In genomic region chr17:73715714-73716113, GRCh38 we compare ENCODE assay signal across 19 cellular contexts.
"Had no signal": no experiment of that assay in that cellular context is flagged by ENCODE, and none has a peak within 500 bp of the region (broad histone marks: within the 10 kb centered on the region; RNA-seq: fewer than 3 reads in every experiment).

No MANE protein-coding gene starts in this region.

- ATAC-seq: left colon; naive thymus-derived CD8-positive, alpha-beta T cell had no signal

- H3K4me3 Mint-ChIP-seq: naive thymus-derived CD8-positive, alpha-beta T cell had no signal

- H3K27me3 ChIP-seq: colonic mucosa, neural progenitor cell, ovary, right atrium auricular region had no signal

- H3K27ac Mint-ChIP-seq: neural progenitor cell had no signal

- H3K9me3 Mint-ChIP-seq: naive thymus-derived CD8-positive, alpha-beta T cell; neural progenitor cell had no signal

- DNase-seq: colonic mucosa; dermis blood vessel endothelial cell; esophagus squamous epithelium; foreskin fibroblast; head of caudate nucleus; left colon; mammary epithelial cell; naive thymus-derived CD8-positive, alpha-beta T cell; nucleus accumbens; ovary; sigmoid colon; stimulated activated CD4-positive, alpha-beta T cell treated with anti-CD3 and anti-CD28 coated beads, Interleukin-12 subunit alpha, Interleukin-12 subunit beta, amount 100 ng/mL, for 4 hours; stimulated activated naive CD4-positive, alpha-beta T cell; stomach; substantia nigra had no signal

- H3K9me3 ChIP-seq: colonic mucosa, esophagus squamous epithelium, ovary, right atrium auricular region, sigmoid colon, stomach had no signal

- H3K4me1 ChIP-seq: colonic mucosa had no signal

- H3K4me2 ChIP-seq: hepatocyte, neural progenitor cell had no signal

- H3K4me3 ChIP-seq: colonic mucosa, esophagus squamous epithelium, hepatocyte, neural progenitor cell, ovary, right atrium auricular region, sigmoid colon, skin epidermis, stomach had no signal

- H3K36me3 ChIP-seq: colonic mucosa, esophagus squamous epithelium, neural progenitor cell, ovary, right atrium auricular region, sigmoid colon, stomach had no signal

- H3K36me3 Mint-ChIP-seq: naive thymus-derived CD8-positive, alpha-beta T cell; neural progenitor cell had no signal

- H3K27ac ChIP-seq: colonic mucosa, esophagus squamous epithelium, hepatocyte, neural progenitor cell, ovary, right atrium auricular region, sigmoid colon, skin epidermis, stomach had no signal

- H3K9ac ChIP-seq: neural progenitor cell had no signal
